Comparison of ENCODE assay signal across 8 cellular contexts in genomic region chr14:59187802-59188460, GRCh38. TPM values are rescaled to one million over a fixed set of nuclear protein-coding genes. Genes with fewer than 3 reads are reported as not detected.
A peak's percentile ranks its signal among the peaks of the same experiment; 100 is the strongest.
DNase-seq lines count a peak whose midpoint lies in the region; ATAC-seq and TF ChIP-seq lines count a peak whose summit lies in the region.

No MANE protein-coding gene starts in this region.

- H3K36me3 ChIP-seq in esophagus muscularis mucosa (no peaks in the 10 kb centered on the region), thyroid gland (no peaks in the 10 kb centered on the region)

- DNase-seq in activated CD4-positive, CD25-positive, alpha-beta regulatory T cell (lab: John Stamatoyannopoulos, UW), result peak in 3 of 4 experiments; percentile 5 to 6 (median 6)
- DNase-seq in activated CD4-positive, CD25-positive, alpha-beta regulatory T cell treated with anti-CD3 and anti-CD28 coated beads, Interleukin-2, amount 50 U/mL, for 72 hours, result no peak
- DNase-seq in NCI-H2227 treated with DMSO at 0.1 percent for 48 hours (lab: John Stamatoyannopoulos, UW) (peak; percentile 86), esophagus muscularis mucosa (ENCODE audit: extremely low spot score) (no peak), neural crest cell (ENCODE audit: low read depth, low spot score) (peak; percentile 39), thyroid gland (peak; percentile 24 to 44)
- DNase-seq in activated CD4-positive, alpha-beta memory T cell treated with anti-CD3 and anti-CD28 coated beads, Interleukin-2, amount 10 ng/mL, durations not matched to agents 7 days and 5 days, result peak; percentile 48

- no peak for TF ChIP-seq CTCF in esophagus muscularis mucosa (IDR thresholded peaks at IDR 0.05)
- no peak for TF ChIP-seq CTCF in neural crest cell (conservative IDR thresholded peaks at IDR 0.05)
- TF ChIP-seq CTCF in thyroid gland (IDR thresholded peaks at IDR 0.05), result no peak

- H3K9me3 Mint-ChIP-seq in activated CD4-positive, alpha-beta memory T cell treated with anti-CD3 and anti-CD28 coated beads, Interleukin-2, amount 10 ng/mL, durations not matched to agents 7 days and 5 days, result no peaks in the 10 kb centered on the region
- no peaks in the 10 kb centered on the region for H3K9me3 Mint-ChIP-seq in neural crest cell

- intact Hi-C loops in esophagus muscularis mucosa (cut with DNase I), result loop anchor here (5.0 kb wide), 2 partner anchors 239 to 254 kb away; no protein-coding TSS in a partner anchor
- intact Hi-C loops in thyroid gland (cut with DNase I), result loop anchor here (5.0 to 10.0 kb wide), 2 partner anchors 63 to 174 kb away; no protein-coding TSS in a partner anchor

- TF ChIP-seq EP300 in esophagus muscularis mucosa (IDR thresholded peaks at IDR 0.05), result no peak

- H3K4me1 ChIP-seq in esophagus muscularis mucosa, result peaks cover 32 to 36% (median 35%) of the 10 kb centered on the region in 4 donors
- H3K4me1 ChIP-seq in thyroid gland, result peaks cover 5 to 7% of the 10 kb centered on the region in 2 donors

- H3K27ac ChIP-seq in esophagus muscularis mucosa (replicated peaks in 1 of 4) (peak overlapping the region; percentile 94 to 97 (median 96)), thyroid gland (peak overlapping the region; percentile 73 to 95 (median 94))

- peak; percentile 14 for ATAC-seq in HG03045 (IDR thresholded peaks at IDR 0.05; ENCODE audit: unreplicated experiment)

- peak overlapping the region; percentile 86 for H3K4me3 Mint-ChIP-seq in activated CD4-positive, alpha-beta memory T cell treated with anti-CD3 and anti-CD28 coated beads, Interleukin-2, amount 10 ng/mL, durations not matched to agents 7 days and 5 days
- peak overlapping the region; percentile 98 for H3K4me3 Mint-ChIP-seq in neural crest cell

- no peaks in the 10 kb centered on the region for H3K36me3 Mint-ChIP-seq in activated CD4-positive, alpha-beta memory T cell treated with anti-CD3 and anti-CD28 coated beads, Interleukin-2, amount 10 ng/mL, durations not matched to agents 7 days and 5 days (ENCODE audit: low read depth)
- H3K36me3 Mint-ChIP-seq in neural crest cell (ENCODE audit: low read depth), result no peaks in the 10 kb centered on the region

- no peaks in the 10 kb centered on the region for H3K9me3 ChIP-seq in esophagus muscularis mucosa
- no peaks in the 10 kb centered on the region for H3K9me3 ChIP-seq in thyroid gland

- WGBS in esophagus muscularis mucosa, result 0% methylated on average over 15 of the region's 43 CpGs
- 0 to 1% methylated on average over 22 to 42 of the region's 43 CpGs for WGBS in thyroid gland, 2 donors

- CTCF ChIA-PET in activated CD4-positive, alpha-beta memory T cell treated with anti-CD3 and anti-CD28 coated beads, Interleukin-2, amount 10 ng/mL, durations not matched to agents 7 days and 5 days (lab: Charles Lee), result interaction anchor here (1.2 to 1.8 kb wide), 2 partner anchors 53 to 256 kb away, joined by 5 to 6 read pairs; no protein-coding TSS in a partner anchor

- H3K27me3 ChIP-seq in esophagus muscularis mucosa, result no peaks in the 10 kb centered on the region
- H3K27me3 ChIP-seq in thyroid gland, result no peaks in the 10 kb centered on the region

- H3K4me3 ChIP-seq in esophagus muscularis mucosa, result peak overlapping the region; percentile 79 to 92 (median 84)
- peak overlapping the region; percentile 49 to 76 (median 61) for H3K4me3 ChIP-seq in thyroid gland (replicated peaks in 1 of 3)

- peaks cover 20% of the 10 kb centered on the region for H3K27me3 Mint-ChIP-seq in activated CD4-positive, alpha-beta memory T cell treated with anti-CD3 and anti-CD28 coated beads, Interleukin-2, amount 10 ng/mL, durations not matched to agents 7 days and 5 days
- peaks cover 33% of the 10 kb centered on the region for H3K27me3 Mint-ChIP-seq in neural crest cell (ENCODE audit: low read depth)

- POLR2A ChIA-PET in activated CD4-positive, alpha-beta memory T cell treated with anti-CD3 and anti-CD28 coated beads, Interleukin-2, amount 10 ng/mL, durations not matched to agents 7 days and 5 days (lab: Charles Lee), result interaction anchor here (0.6 to 2.4 kb wide), 6 partner anchors 20 to 737 kb away, joined by 3 to 19 read pairs (median 8); partner anchors contain the start of genes JKAMP and L3HYPDH

- peak overlapping the region; percentile 18 for H3K27ac Mint-ChIP-seq in activated CD4-positive, alpha-beta memory T cell treated with anti-CD3 and anti-CD28 coated beads, Interleukin-2, amount 10 ng/mL, durations not matched to agents 7 days and 5 days
- H3K27ac Mint-ChIP-seq in neural crest cell (ENCODE audit: unreplicated experiment), result peak overlapping the region; percentile 61

- no peak for TF ChIP-seq POLR2A in esophagus muscularis mucosa (IDR thresholded peaks at IDR 0.05; ENCODE audit: low read depth)
- TF ChIP-seq POLR2A in thyroid gland (IDR thresholded peaks at IDR 0.05), result no peak

- peaks cover 26% of the 10 kb centered on the region for H3K4me1 Mint-ChIP-seq in activated CD4-positive, alpha-beta memory T cell treated with anti-CD3 and anti-CD28 coated beads, Interleukin-2, amount 10 ng/mL, durations not matched to agents 7 days and 5 days
- peaks cover 41% of the 10 kb centered on the region for H3K4me1 Mint-ChIP-seq in neural crest cell

RNA-seq across cellular contexts. Expression of gene DAAM1, which starts 0.5 kb away (rescaled TPM):
- total RNA-seq in activated CD4-positive, alpha-beta memory T cell treated with anti-CD3 and anti-CD28 coated beads, Interleukin-2, amount 10 ng/mL, durations not matched to agents 7 days and 5 days, result 10 to 100 TPM; 22.2 to 22.4 TPM
- 100 to 1,000 TPM in 1 of 4 donors, 10 to 100 TPM in 3; 64.3 to 110 (median 72.5) TPM for total RNA-seq in esophagus muscularis mucosa
- 47.2 and 54.1 TPM in 2 replicates for total RNA-seq in neural crest cell
- 10 to 100 TPM; 25.3 to 47.2 (median 37.8) TPM for total RNA-seq in thyroid gland

Comparison
In these comparisons a context has a peak if more than half of its experiments do, and no peak if none do; other contexts are left out.
1. DNase-seq: peak in activated CD4-positive, CD25-positive, alpha-beta regulatory T cell (3 of 4), NCI-H2227 treated with DMSO at 0.1 percent for 48 hours (single experiment), activated CD4-positive, alpha-beta memory T cell treated with anti-CD3 and anti-CD28 coated beads, Interleukin-2, amount 10 ng/mL, durations not matched to agents 7 days and 5 days (single experiment), neural crest cell (single experiment) and thyroid gland (2 of 2); none in activated CD4-positive, CD25-positive, alpha-beta regulatory T cell treated with anti-CD3 and anti-CD28 coated beads, Interleukin-2, amount 50 U/mL, for 72 hours (single experiment) and esophagus muscularis mucosa (single experiment).